Comparison of ENCODE assay signal across 17 cellular contexts in genomic region chr11:104618949-104619348, GRCh38.
"Had no signal": no experiment of that assay in that cellular context is flagged by ENCODE, and none has a peak within 500 bp of the region (broad histone marks: within the 10 kb centered on the region; RNA-seq: fewer than 3 reads in every experiment).

No MANE protein-coding gene starts in this region.

- ATAC-seq: activated CD4-positive, alpha-beta T cell treated with anti-CD3 and anti-CD28 coated beads for 36 hours; activated T-cell treated with anti-CD3 and anti-CD28 coated beads, Interleukin-2, amount 50 U/mL, for 72 hours; natural killer cell had no signal

- H3K9me3 ChIP-seq: ascending aorta, colonic mucosa, uterus had no signal

- H3K36me3 ChIP-seq: ascending aorta, colonic mucosa, uterus, WERI-Rb-1 had no signal

- H3K27ac ChIP-seq: ascending aorta, colonic mucosa, epithelial cell of prostate, uterus, WERI-Rb-1 had no signal

- DNase-seq: activated CD4-positive, alpha-beta memory T cell treated with anti-CD3 and anti-CD28 coated beads, Interleukin-2, amount 10 ng/mL, durations not matched to agents 7 days and 5 days; activated CD4-positive, alpha-beta T cell treated with anti-CD3 and anti-CD28 coated beads for 36 hours; activated CD8-positive, alpha-beta memory T cell treated with anti-CD3 and anti-CD28 coated beads, Interleukin-2, amount 50 U/mL, for 4 hours; activated naive CD8-positive, alpha-beta T cell treated with anti-CD3 and anti-CD28 coated beads, Interleukin-2, amount 10 ng/mL, durations not matched to agents 7 days and 5 days; activated T-cell treated with anti-CD3 and anti-CD28 coated beads, Interleukin-2, amount 50 U/mL, for 72 hours; colonic mucosa; effector CD8-positive, alpha-beta T cell; mammary epithelial cell; natural killer cell; occipital lobe; stimulated activated CD4-positive, alpha-beta T cell treated with anti-CD3 and anti-CD28 coated beads, Interleukin-15, amount 100 ng/mL, for 24 hours; stimulated activated CD4-positive, alpha-beta T cell treated with anti-CD3 and anti-CD28 coated beads, Interleukin-4, amount 100 ng/mL, for 24 hours; SW 1271; uterus; WERI-Rb-1 had no signal

- H3K4me1 ChIP-seq: ascending aorta, colonic mucosa, uterus had no signal

- H3K4me3 ChIP-seq: ascending aorta, colonic mucosa, uterus had no signal

- H3K27me3 ChIP-seq: ascending aorta, colonic mucosa, uterus had no signal
